In the genomic region with DNA sequence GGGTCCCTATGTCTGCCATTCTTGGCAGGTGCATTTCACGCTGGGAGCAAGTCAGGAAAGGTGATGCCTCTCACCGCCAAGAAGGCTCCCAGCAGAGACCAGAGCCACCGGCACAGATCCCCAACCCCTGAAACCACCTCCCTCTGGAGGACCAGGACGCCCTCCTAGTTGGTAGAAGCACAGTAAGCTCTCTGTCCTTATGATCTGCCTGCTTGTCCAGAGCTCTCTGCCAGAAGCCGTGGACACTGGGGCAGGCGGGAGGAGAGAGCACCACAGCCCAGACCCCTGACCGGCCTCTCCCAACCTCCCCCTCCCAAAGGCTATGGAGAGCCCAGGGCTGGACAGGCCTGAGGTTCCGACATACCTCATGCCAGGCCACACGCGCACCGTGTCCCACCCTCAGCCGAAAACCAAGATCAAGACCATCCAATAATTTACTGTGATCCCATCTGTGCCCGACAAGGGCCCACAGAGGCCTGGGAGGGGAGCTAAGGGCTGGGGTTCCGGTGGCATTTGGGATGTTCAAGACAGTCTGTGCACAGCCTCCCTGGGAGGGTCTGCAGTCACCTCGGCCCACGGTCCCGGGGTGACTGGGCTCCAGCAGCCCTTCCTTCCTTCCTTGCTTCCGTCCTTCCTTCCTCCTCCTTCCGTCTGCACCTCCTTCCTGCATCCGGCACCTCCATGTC, we compare ENCODE assay signal across 1 cellular context.
TF ChIP-seq lines count a peak whose summit lies in the region.

No MANE protein-coding gene starts in this region.

TF ChIP-seq in WTC11, 78 proteins besides CTCF, POLR2A, EP300 and RAD21 (continued from another document):
- TF ChIP-seq, protein P1, sequence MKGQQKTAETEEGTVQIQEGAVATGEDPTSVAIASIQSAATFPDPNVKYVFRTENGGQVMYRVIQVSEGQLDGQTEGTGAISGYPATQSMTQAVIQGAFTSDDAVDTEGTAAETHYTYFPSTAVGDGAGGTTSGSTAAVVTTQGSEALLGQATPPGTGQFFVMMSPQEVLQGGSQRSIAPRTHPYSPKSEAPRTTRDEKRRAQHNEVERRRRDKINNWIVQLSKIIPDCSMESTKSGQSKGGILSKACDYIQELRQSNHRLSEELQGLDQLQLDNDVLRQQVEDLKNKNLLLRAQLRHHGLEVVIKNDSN (CRISPR knock-in tag; IDR thresholded peaks at IDR 0.05), result no peak
- TF ChIP-seq ERG (CRISPR knock-in tag; IDR thresholded peaks at IDR 0.05) (no peak), JAZF1 (CRISPR knock-in tag; IDR thresholded peaks at IDR 0.05) (no peak), ZNF263 (CRISPR knock-in tag; IDR thresholded peaks at IDR 0.05; ENCODE audit: low read depth) (no peak), SMAD3 (CRISPR knock-in tag; IDR thresholded peaks at IDR 0.05; ENCODE audit: borderline replicate concordance) (no peak), GRHL2 (CRISPR knock-in tag; IDR thresholded peaks at IDR 0.05; ENCODE audit: insufficient replicate concordance, severe bottlenecking) (no peak), RELA (CRISPR knock-in tag; IDR thresholded peaks at IDR 0.05; ENCODE audit: borderline replicate concordance) (no peak), TCF7 (CRISPR knock-in tag; IDR thresholded peaks at IDR 0.05; ENCODE audit: low read depth) (no peak), JUN (CRISPR knock-in tag; IDR thresholded peaks at IDR 0.05) (no peak), HMGA2 (CRISPR knock-in tag; IDR thresholded peaks at IDR 0.05) (no peak)
